Comparison of ENCODE assay signal across 10 cellular contexts in genomic region chr1:147073062-147073432, GRCh38.
DNase-seq lines count a peak whose midpoint lies in the region; ATAC-seq and TF ChIP-seq lines count a peak whose summit lies in the region.
"Had no signal": no experiment of that assay in that cellular context is flagged by ENCODE, and none has a peak within 500 bp of the region (broad histone marks: within the 10 kb centered on the region; RNA-seq: fewer than 3 reads in every experiment).

No MANE protein-coding gene starts in this region.

- H3K14ac ChIP-seq in neuronal stem cell (ENCODE audit: low read length), result no peak overlapping the region

- no peak for TF ChIP-seq POLR2A in gastrocnemius medialis (IDR thresholded peaks at IDR 0.05)

- peaks cover 0 to 3% (median 2%) of the 10 kb centered on the region in 5 donors for H3K9me3 Mint-ChIP-seq in CD8-positive, alpha-beta memory T cell

- no peaks in the 10 kb centered on the region for H3K4me1 ChIP-seq in CD8-positive, alpha-beta memory T cell (ENCODE audit: insufficient read depth, low read length)
- H3K4me1 ChIP-seq in neuronal stem cell (ENCODE audit: control insufficient read depth in 2 of 2, insufficient read depth in 1 of 2, low read depth in 1 of 2, low read length in 2 of 2), result peaks cover 0 to 1% of the 10 kb centered on the region in 2 donors
- H3K4me1 ChIP-seq in gastrocnemius medialis, result no peaks in the 10 kb centered on the region

- H3K36me3 Mint-ChIP-seq in CD8-positive, alpha-beta memory T cell, result peaks cover 0 to 3% (median 0%) of the 10 kb centered on the region in 3 donors

- DNase-seq in CD8-positive, alpha-beta memory T cell, result no peak
- DNase-seq in NCI-H460 (ENCODE audit: extremely low read depth, low read depth) (peak; percentile 25), epithelial cell of prostate (ENCODE audit: low read depth, low spot score) (no peak), neuronal stem cell (ENCODE audit: low spot score) (no peak), gastrocnemius medialis (no peak), amniotic stem cell (lab: John Stamatoyannopoulos, UW) (no peak)
- DNase-seq: DMS79, NCI-H2081 had no signal

- peak overlapping the region; percentile 28 for H3K4me3 ChIP-seq in CD8-positive, alpha-beta memory T cell (ENCODE audit: low read length)
- H3K4me3 ChIP-seq in neuronal stem cell (ENCODE audit: low read length in 2 of 2), result peak overlapping the region in 1 of 2 donors; percentile 28
- peak overlapping the region in 2 of 4 donors; percentile 29 to 47 for H3K4me3 ChIP-seq in gastrocnemius medialis

- intact Hi-C loops in gastrocnemius medialis (cut with DNase I; ENCODE audit: low total_unique reads), result no loop called here

- no peak overlapping the region for H2BK12ac ChIP-seq in neuronal stem cell (ENCODE audit: low read length)

- peak overlapping the region in 5 of 7 donors; percentile 3 to 89 (median 79) for H3K4me3 Mint-ChIP-seq in CD8-positive, alpha-beta memory T cell

- no peak overlapping the region for H4K8ac ChIP-seq in neuronal stem cell (ENCODE audit: low read depth, low read length)

- H3K9me3 ChIP-seq in CD8-positive, alpha-beta memory T cell (ENCODE audit: low read length), result no peaks in the 10 kb centered on the region
- H3K9me3 ChIP-seq in neuronal stem cell (replicated peaks in 1 of 2; ENCODE audit: control insufficient read depth in 2 of 2, insufficient read depth in 1 of 2, low read depth in 1 of 2, low read length in 2 of 2) (peaks cover 0 to 3% of the 10 kb centered on the region in 2 donors), gastrocnemius medialis (no peaks in the 10 kb centered on the region)

- H2AK5ac ChIP-seq in neuronal stem cell (ENCODE audit: low read depth, low read length), result no peak overlapping the region

- peak overlapping the region; percentile 86 for H2AFZ ChIP-seq in neuronal stem cell (ENCODE audit: low read length)

- POLR2A ChIA-PET in CD8-positive, alpha-beta memory T cell (lab: Charles Lee), result no interaction called here

- H3K79me1 ChIP-seq in neuronal stem cell (ENCODE audit: low read depth, low read length), result no peaks in the 10 kb centered on the region

- H3K27me3 Mint-ChIP-seq in CD8-positive, alpha-beta memory T cell, result peaks cover 64 to 74% of the 10 kb centered on the region in 2 donors

- no peak overlapping the region for H2BK15ac ChIP-seq in neuronal stem cell (ENCODE audit: low read length)

- no peak overlapping the region for H3K23ac ChIP-seq in neuronal stem cell (ENCODE audit: low read depth, low read length, poor library complexity)

- no peak overlapping the region for H4K91ac ChIP-seq in neuronal stem cell (ENCODE audit: low read depth, low read length, poor library complexity)

- H3K9ac ChIP-seq in neuronal stem cell (ENCODE audit: low read depth, low read length, poor library complexity), result peak overlapping the region; percentile 74

- H3K4me2 ChIP-seq in neuronal stem cell (ENCODE audit: insufficient read depth, low read length, poor library complexity, severe bottlenecking), result peak overlapping the region; percentile 81

- no peak overlapping the region for H2BK5ac ChIP-seq in neuronal stem cell (ENCODE audit: low read length)

- no peak overlapping the region for H3K27ac ChIP-seq in CD8-positive, alpha-beta memory T cell (ENCODE audit: low read depth, low read length)
- H3K27ac ChIP-seq in epithelial cell of prostate (peak overlapping the region; percentile 25), neuronal stem cell (replicated peaks; ENCODE audit: low read length) (no peak overlapping the region), gastrocnemius medialis (no peak overlapping the region)

- peak overlapping the region in 1 of 8 donors; percentile 22 for H3K27ac Mint-ChIP-seq in CD8-positive, alpha-beta memory T cell

- in situ Hi-C loops in gastrocnemius medialis (cut with MboI; ENCODE audit: low sequenced_read_pairs in 4 of 4), result no loop called here

- no peak overlapping the region for H2BK120ac ChIP-seq in neuronal stem cell (ENCODE audit: low read depth, low read length)

- H3K27me3 ChIP-seq in CD8-positive, alpha-beta memory T cell (ENCODE audit: insufficient read depth, low read length, poor library complexity, severe bottlenecking), result peaks cover 11% of the 10 kb centered on the region
- peaks cover 21 to 60% (median 42%) of the 10 kb centered on the region in 3 experiments for H3K27me3 ChIP-seq in neuronal stem cell (ENCODE audit: control insufficient read depth in 3 of 3, insufficient read depth in 3 of 3, low read depth in 1 of 3, low read length in 3 of 3)
- peaks cover 30 to 67% (median 60%) of the 10 kb centered on the region in 3 donors for H3K27me3 ChIP-seq in gastrocnemius medialis

- CTCF ChIA-PET in CD8-positive, alpha-beta memory T cell (lab: Charles Lee), result no interaction called here

- peaks cover 8 to 30% (median 11%) of the 10 kb centered on the region in 3 donors for H3K4me1 Mint-ChIP-seq in CD8-positive, alpha-beta memory T cell

- no CpG with 5 or more reads among the region's 21 CpGs for WGBS in neuronal stem cell (ENCODE audit: extremely low coverage in 2 of 2, insufficient read length in 2 of 2, insufficient replicate concordance in 1 of 2), 2 donors

- ATAC-seq in gastrocnemius medialis, result no peak
- no peak for ATAC-seq in HG03354 (IDR thresholded peaks at IDR 0.05; ENCODE audit: poor library complexity, severe bottlenecking, unreplicated experiment)
- ATAC-seq in GM19328 (IDR thresholded peaks at IDR 0.05; ENCODE audit: unreplicated experiment), result no peak

- no peak overlapping the region for H3K4ac ChIP-seq in neuronal stem cell (ENCODE audit: low read length)

- H3K36me3 ChIP-seq in CD8-positive, alpha-beta memory T cell (ENCODE audit: insufficient read depth, low read length), result no peaks in the 10 kb centered on the region
- no peaks in the 10 kb centered on the region for H3K36me3 ChIP-seq in neuronal stem cell (replicated peaks in 1 of 2; ENCODE audit: control insufficient read depth in 2 of 2, insufficient read depth in 2 of 2, low read length in 2 of 2)
- no peaks in the 10 kb centered on the region for H3K36me3 ChIP-seq in gastrocnemius medialis

- no peak for TF ChIP-seq CTCF in gastrocnemius medialis (IDR thresholded peaks at IDR 0.05 in 4 of 5, conservative IDR thresholded peaks at IDR 0.05 in 1 of 5)

- no peak overlapping the region for H3K18ac ChIP-seq in neuronal stem cell (ENCODE audit: low read length)
